ENCODE assay signal across 8 cellular contexts in the genomic region with DNA sequence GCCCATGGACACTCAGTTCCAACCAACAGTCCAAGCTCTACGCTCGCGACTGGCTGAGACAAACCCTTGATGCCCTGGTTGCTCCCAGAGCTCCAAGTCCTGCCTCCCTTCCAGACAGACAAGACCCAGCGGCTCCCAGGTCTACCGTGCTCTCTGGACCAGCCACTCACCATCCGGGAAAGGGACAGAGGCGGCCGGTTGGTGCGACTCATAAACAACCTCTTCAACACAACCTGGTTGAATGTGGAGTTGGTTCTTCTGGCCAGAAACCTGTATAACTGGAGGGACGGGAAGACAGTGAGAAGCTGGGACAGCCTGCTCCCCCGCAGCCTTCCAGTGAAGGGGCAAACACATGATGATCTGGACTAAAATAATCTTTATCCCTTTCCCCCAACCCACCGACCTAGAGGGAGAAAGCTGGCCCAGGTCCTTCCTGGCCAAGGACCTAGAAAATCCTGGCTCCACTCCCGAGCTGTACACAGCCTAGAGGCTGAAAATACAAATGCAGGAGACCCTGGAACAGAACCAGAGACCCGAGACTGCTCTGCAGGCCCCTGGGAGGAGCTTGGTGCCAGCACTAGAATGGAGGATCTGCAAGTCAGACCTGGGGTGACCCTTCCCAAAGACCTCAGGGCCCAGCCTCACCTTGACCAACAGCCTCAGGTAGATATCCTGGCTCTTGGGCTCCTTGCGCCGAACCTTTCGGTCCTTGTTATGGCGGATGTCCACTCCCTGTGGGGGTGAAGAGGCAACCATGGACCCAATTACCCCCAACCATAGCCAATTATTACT. TPM values are rescaled to one million over a fixed set of nuclear protein-coding genes. Genes with fewer than 3 reads are reported as not detected.
DNase-seq lines count a peak whose midpoint lies in the region; ATAC-seq and TF ChIP-seq lines count a peak whose summit lies in the region.

No MANE protein-coding gene starts in this region.

- peaks cover 53% of the 10 kb centered on the region for H4K20me1 ChIP-seq in IMR-90 (ENCODE audit: insufficient read depth, low read length)

- DNase-seq in BE2C: no peak
- DNase-seq in IMR-90: no peak
- peak; percentile 50 for DNase-seq in choroid plexus epithelial cell (ENCODE audit: low read depth)
- peak; percentile 58 for DNase-seq in myocyte (ENCODE audit: low read depth)
- no peak for DNase-seq in OCI-M1 (lab: John Stamatoyannopoulos, UW)
- DNase-seq in HPDE6-E6E7 (ENCODE audit: extremely low spot score): no peak

- no peak overlapping the region for H3K27ac ChIP-seq in IMR-90 (ENCODE audit: insufficient read depth, low read length)

- no peak overlapping the region for H2AFZ ChIP-seq in IMR-90 (replicated peaks; ENCODE audit: low read length, poor library complexity)

- no peaks in the 10 kb centered on the region for H3K27me3 ChIP-seq in BE2C
- H3K27me3 ChIP-seq in IMR-90 (ENCODE audit: control insufficient read depth, insufficient read depth, low read length): no peaks in the 10 kb centered on the region

- no peak overlapping the region for H4K5ac ChIP-seq in IMR-90 (ENCODE audit: low read depth, low read length)

- no peak overlapping the region for H2BK120ac ChIP-seq in IMR-90 (ENCODE audit: low read depth, low read length)

- H3K14ac ChIP-seq in IMR-90 (replicated peaks; ENCODE audit: low read depth, low read length): 0 out of 2 replicates have a peak overlapping the region, but pooled peaks have one; percentile 95

- no peak overlapping the region for H3K18ac ChIP-seq in IMR-90 (ENCODE audit: low read depth, low read length)

- H3K23ac ChIP-seq in IMR-90 (ENCODE audit: low read depth, low read length): peak overlapping the region; percentile 88; the same call in 1 of the 2 replicates

- no peak for ATAC-seq in IMR-90 (ENCODE audit: low read depth)
- no peak for ATAC-seq in HG02610 (IDR thresholded peaks at IDR 0.05; ENCODE audit: unreplicated experiment)
- no peak for ATAC-seq in HG02981 (IDR thresholded peaks at IDR 0.05; ENCODE audit: unreplicated experiment)

- no peak for TF ChIP-seq POLR2A in IMR-90 (IDR thresholded peaks at IDR 0.05; ENCODE audit: low read depth, low read length)

- in situ Hi-C loops in IMR-90 (cut with MboI; ENCODE audit: low sequenced_read_pairs): no loop called here

- 10% methylated on average over 2 of the region's 18 CpGs; no CpG with 5 or more reads in 1 of the 2 experiments for WGBS in IMR-90 (ENCODE audit: extremely low coverage in 2 of 2, insufficient read length in 1 of 2), 2 experiments

- peaks cover 25% of the 10 kb centered on the region for H3K4me1 ChIP-seq in BE2C
- peaks cover 9% of the 10 kb centered on the region for H3K4me1 ChIP-seq in IMR-90 (ENCODE audit: control insufficient read depth, insufficient read depth, low read length)

- peaks cover 4% of the 10 kb centered on the region for H3K9me1 ChIP-seq in IMR-90 (ENCODE audit: insufficient read depth, low read length)

- peak overlapping the region; percentile 97 for H3K4me2 ChIP-seq in IMR-90 (ENCODE audit: low read depth, low read length)

- no peak overlapping the region for H2BK20ac ChIP-seq in IMR-90 (ENCODE audit: low read depth, low read length)

- H3K56ac ChIP-seq in IMR-90 (ENCODE audit: extremely low read depth, insufficient read depth, low read length): no peak overlapping the region

- CTCF ChIA-PET in IMR-90 (lab: Yijun Ruan, JAX): interaction anchor here (1.3 kb wide), 1 partner anchor 129 kb away, joined by 5 read pairs; no protein-coding TSS in a partner anchor

- H2BK15ac ChIP-seq in IMR-90 (ENCODE audit: low read depth, low read length): no peak overlapping the region

- H3K4ac ChIP-seq in IMR-90 (ENCODE audit: low read depth, low read length): no peak overlapping the region

- no peak overlapping the region; the same call in 1 of the 2 replicates for H2AK5ac ChIP-seq in IMR-90 (ENCODE audit: low read depth, low read length)

- TF ChIP-seq RAD21 in IMR-90 (IDR thresholded peaks at IDR 0.05; ENCODE audit: low read length): no peak

- no peak overlapping the region for H2BK5ac ChIP-seq in IMR-90 (ENCODE audit: low read depth, low read length, poor library complexity, severe bottlenecking)

- BruUV-seq in IMR-90 (replicated peaks; lab: Mats Ljungman, UMichigan): no TSS peak

- H3K9me3 ChIP-seq in BE2C (no peaks in the 10 kb centered on the region), IMR-90 (ENCODE audit: control insufficient read depth, insufficient read depth, low read length) (no peaks in the 10 kb centered on the region)

- peak overlapping the region; percentile 100 for H3K4me3 ChIP-seq in BE2C (ENCODE audit: low read depth, low read length)
- H3K4me3 ChIP-seq in IMR-90 (ENCODE audit: insufficient read depth, low read depth, low read length): peak overlapping the region; percentile 82
- peak overlapping the region; percentile 99 for H3K4me3 ChIP-seq in choroid plexus epithelial cell (ENCODE audit: low read depth, low read length)

- intact Hi-C loops in IMR-90 (cut with micrococcal nuclease): no loop called here

- dilution Hi-C loops in IMR-90 (cut with HindIII; ENCODE audit: low sequenced_read_pairs, unreplicated experiment): no loop called here

- H2AK9ac ChIP-seq in IMR-90 (replicated peaks; ENCODE audit: low read depth, low read length, poor library complexity): no peak overlapping the region

- H3K36me3 ChIP-seq in BE2C (peaks cover 47% of the 10 kb centered on the region), IMR-90 (ENCODE audit: control insufficient read depth, insufficient read depth, low read length) (peaks cover 28% of the 10 kb centered on the region)

- peaks cover 16 to 49% of the 10 kb centered on the region in 2 experiments; a peak in 3 of 4 replicates for H3K79me1 ChIP-seq in IMR-90 (ENCODE audit: low read depth in 1 of 2, low read length in 2 of 2)

- TF ChIP-seq CTCF in BE2C (IDR thresholded peaks at IDR 0.05; ENCODE audit: low read depth, low read length) (no peak), IMR-90 (conservative IDR thresholded peaks at IDR 0.05; ENCODE audit: low read depth, low read length) (no peak), choroid plexus epithelial cell (conservative IDR thresholded peaks at IDR 0.05; ENCODE audit: low read depth, low read length) (peak; percentile 39)

- H4K91ac ChIP-seq in IMR-90 (ENCODE audit: insufficient read depth, low read depth, low read length): no peak overlapping the region

- peak overlapping the region; percentile 99 for H3K9ac ChIP-seq in IMR-90 (ENCODE audit: low read depth, low read length)

- no peak overlapping the region for H4K8ac ChIP-seq in IMR-90 (ENCODE audit: low read depth in 2 of 2, low read length in 2 of 2)

- POLR2A ChIA-PET in IMR-90 (lab: Charles Lee; ENCODE audit: unreplicated experiment): no interaction called here

TF ChIP-seq in IMR-90, 13 proteins besides CTCF, POLR2A, EP300 and RAD21 (continues in another document):
- TF ChIP-seq FOS (IDR thresholded peaks at IDR 0.05; ENCODE audit: low read depth, low read length): no peak
- TF ChIP-seq MAZ (IDR thresholded peaks at IDR 0.05; ENCODE audit: borderline replicate concordance, low read depth, low read length): no peak
- no peak for TF ChIP-seq SMC3 (IDR thresholded peaks at IDR 0.05; ENCODE audit: low read depth, low read length)
- no peak for TF ChIP-seq MXI1 (IDR thresholded peaks at IDR 0.05; ENCODE audit: borderline replicate concordance, low read depth, low read length)
- no peak for TF ChIP-seq NFE2L2 (IDR thresholded peaks at IDR 0.05; ENCODE audit: low read depth, low read length)
- no peak for TF ChIP-seq CEBPB (IDR thresholded peaks at IDR 0.05; ENCODE audit: low read depth, low read length)
- no peak for TF ChIP-seq MAFK (IDR thresholded peaks at IDR 0.05; ENCODE audit: low read depth, low read length)
- no peak for TF ChIP-seq RCOR1 (IDR thresholded peaks at IDR 0.05; ENCODE audit: insufficient replicate concordance, low read length)
- TF ChIP-seq RFX5 (IDR thresholded peaks at IDR 0.05; ENCODE audit: low read depth, low read length): no peak
- no peak for TF ChIP-seq CHD1 (IDR thresholded peaks at IDR 0.05; ENCODE audit: low read depth, low read length)

RNA-seq across cellular contexts. Expression of a gene that starts 1.6 kb away (rescaled TPM):
- 1,689 TPM for polyA plus RNA-seq in BE2C (2012; ENCODE audit: insufficient read depth, insufficient read length, low read depth)
- total RNA-seq in IMR-90 (2012; rRNA removed) (1,909 and 2,552 TPM in 2 replicates), myocyte (1,744 and 2,296 TPM in 2 replicates)
- polyA plus RNA-seq in IMR-90 (2012; rRNA removed): 1,897 and 2,254 TPM in 2 replicates
- 2,745 and 3,594 TPM in 2 replicates for polyA plus RNA-seq in IMR-90 (2012; cell fraction: cytosol; rRNA removed)
- 695 and 912 TPM in 2 replicates for polyA plus RNA-seq in IMR-90 (2012; cell fraction: nucleus; rRNA removed; ENCODE audit: low replicate concordance)
- polyA plus RNA-seq in myocyte (2012): 1,684 TPM

RNA-seq across cellular contexts. Expression of a gene that starts 2.0 kb away (rescaled TPM):
- polyA plus RNA-seq in BE2C (2012; ENCODE audit: insufficient read depth, insufficient read length, low read depth): 41.5 TPM
- 1.6 and 1.7 TPM in 2 replicates for total RNA-seq in IMR-90 (2012; rRNA removed)
- polyA plus RNA-seq in IMR-90 (2012; rRNA removed): 9.9 and 11.9 TPM in 2 replicates
- polyA plus RNA-seq in IMR-90 (2012; cell fraction: cytosol; rRNA removed): 10.3 and 12.8 TPM in 2 replicates
- 24.1 and 56.8 TPM in 2 replicates for polyA plus RNA-seq in IMR-90 (2012; cell fraction: nucleus; rRNA removed; ENCODE audit: low replicate concordance)
- total RNA-seq in myocyte: 11.0 and 16.5 TPM in 2 replicates
- 13.6 TPM for polyA plus RNA-seq in myocyte (2012)

RNA-seq across cellular contexts. Expression of a gene that starts 2.5 kb away (rescaled TPM):
- 0.48 TPM for polyA plus RNA-seq in BE2C (2012; ENCODE audit: insufficient read depth, insufficient read length, low read depth)
- total RNA-seq in IMR-90 (2012; rRNA removed) (0.36 and 0.56 TPM in 2 replicates), myocyte (5.1 and 7.9 TPM in 2 replicates)
- 0.05 and 0.17 TPM in 2 replicates for polyA plus RNA-seq in IMR-90 (2012; rRNA removed)
- not detected in 2 replicates for polyA plus RNA-seq in IMR-90 (2012; cell fraction: cytosol; rRNA removed)
- polyA plus RNA-seq in IMR-90 (2012; cell fraction: nucleus; rRNA removed; ENCODE audit: low replicate concordance): 0.11 and 0.25 TPM in 2 replicates
- polyA plus RNA-seq in myocyte (2012): 0.77 TPM

RNA-seq across cellular contexts. Expression of a gene that starts 10.8 kb away (rescaled TPM):
- polyA plus RNA-seq in BE2C (2012; ENCODE audit: insufficient read depth, insufficient read length, low read depth): not detected
- total RNA-seq in IMR-90 (2012; rRNA removed) (not detected in 2 replicates), myocyte (not detected in 2 replicates)
- polyA plus RNA-seq in IMR-90 (2012; rRNA removed): not detected in 2 replicates
- not detected in 2 replicates for polyA plus RNA-seq in IMR-90 (2012; cell fraction: cytosol; rRNA removed)
- polyA plus RNA-seq in IMR-90 (2012; cell fraction: nucleus; rRNA removed; ENCODE audit: low replicate concordance): not detected in 2 replicates
- polyA plus RNA-seq in myocyte (2012): 0.10 TPM

RNA-seq across cellular contexts. Expression of a gene that starts 19.8 kb away (rescaled TPM):
- 47.7 TPM for polyA plus RNA-seq in BE2C (2012; ENCODE audit: insufficient read depth, insufficient read length, low read depth)
- 2.5 and 3.6 TPM in 2 replicates for total RNA-seq in IMR-90 (2012; rRNA removed)
- polyA plus RNA-seq in IMR-90 (2012; rRNA removed): 3.0 and 3.6 TPM in 2 replicates
- polyA plus RNA-seq in IMR-90 (2012; cell fraction: cytosol; rRNA removed): 2.9 and 6.3 TPM in 2 replicates
- 2.2 and 2.6 TPM in 2 replicates for polyA plus RNA-seq in IMR-90 (2012; cell fraction: nucleus; rRNA removed; ENCODE audit: low replicate concordance)
- total RNA-seq in myocyte: 6.9 and 17.0 TPM in 2 replicates
- polyA plus RNA-seq in myocyte (2012): 10.0 TPM

Comparison
In these comparisons a context has a peak if more than half of its experiments do, and no peak if none do; other contexts are left out.
1. DNase-seq: peak in choroid plexus epithelial cell (single experiment) and myocyte (single experiment); none in BE2C (single experiment), IMR-90 (single experiment), OCI-M1 (single experiment) and HPDE6-E6E7 (single experiment).
2. Peak in every context shown above with its lines, with median percentiles within 50 percentile points of each other: H3K4me3 ChIP-seq.